Comparison of ENCODE assay signal across 2 cellular contexts in the genomic region with DNA sequence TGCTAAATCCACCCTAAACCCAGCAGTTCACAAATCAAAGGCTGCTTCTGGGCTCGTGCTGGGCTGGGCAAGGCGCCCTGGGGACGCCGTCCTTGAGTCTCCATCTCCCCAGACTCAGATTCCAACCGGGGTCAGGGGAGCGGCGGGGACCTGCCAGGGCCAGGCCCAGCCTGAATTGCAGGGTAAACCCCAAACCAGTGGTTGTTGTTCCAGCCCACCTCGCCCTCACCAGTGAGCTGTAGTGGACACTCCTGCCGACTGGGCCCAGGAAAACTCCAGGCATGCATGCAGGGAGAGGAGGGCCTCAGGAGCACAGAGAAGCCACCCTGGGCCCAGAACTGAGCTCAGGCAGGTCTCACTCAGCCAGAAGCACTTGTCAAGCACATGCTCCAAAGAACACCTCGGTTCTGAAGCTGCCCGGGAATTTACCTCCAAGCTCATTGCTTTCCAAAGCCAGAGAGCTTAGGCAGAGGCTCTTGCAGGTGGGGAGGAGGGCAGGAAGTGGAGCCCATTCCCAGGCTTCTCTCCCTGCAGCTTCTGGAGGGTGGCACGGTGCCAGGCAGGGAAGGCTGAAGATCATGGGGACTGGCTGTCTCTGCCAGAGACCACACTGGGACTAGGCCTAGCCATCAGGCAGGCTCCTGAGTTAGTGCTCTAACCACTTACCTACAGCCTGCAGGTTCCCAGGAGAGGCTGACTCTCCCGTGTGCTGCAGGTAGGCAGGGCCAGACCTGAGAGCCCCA.
TF ChIP-seq lines count a peak whose summit lies in the region.

No MANE protein-coding gene starts in this region.

TF ChIP-seq in SK-N-SH, 30 proteins besides CTCF, POLR2A, EP300 and RAD21 (continued from another document):
- TF ChIP-seq ZBTB33 (IDR thresholded peaks at IDR 0.05; ENCODE audit: borderline replicate concordance, low read depth) (no peak), NFIC (IDR thresholded peaks at IDR 0.05; ENCODE audit: borderline replicate concordance) (no peak), FOXJ3 (CRISPR knock-in tag; IDR thresholded peaks at IDR 0.05) (no peak)
- TF ChIP-seq, protein P1, sequence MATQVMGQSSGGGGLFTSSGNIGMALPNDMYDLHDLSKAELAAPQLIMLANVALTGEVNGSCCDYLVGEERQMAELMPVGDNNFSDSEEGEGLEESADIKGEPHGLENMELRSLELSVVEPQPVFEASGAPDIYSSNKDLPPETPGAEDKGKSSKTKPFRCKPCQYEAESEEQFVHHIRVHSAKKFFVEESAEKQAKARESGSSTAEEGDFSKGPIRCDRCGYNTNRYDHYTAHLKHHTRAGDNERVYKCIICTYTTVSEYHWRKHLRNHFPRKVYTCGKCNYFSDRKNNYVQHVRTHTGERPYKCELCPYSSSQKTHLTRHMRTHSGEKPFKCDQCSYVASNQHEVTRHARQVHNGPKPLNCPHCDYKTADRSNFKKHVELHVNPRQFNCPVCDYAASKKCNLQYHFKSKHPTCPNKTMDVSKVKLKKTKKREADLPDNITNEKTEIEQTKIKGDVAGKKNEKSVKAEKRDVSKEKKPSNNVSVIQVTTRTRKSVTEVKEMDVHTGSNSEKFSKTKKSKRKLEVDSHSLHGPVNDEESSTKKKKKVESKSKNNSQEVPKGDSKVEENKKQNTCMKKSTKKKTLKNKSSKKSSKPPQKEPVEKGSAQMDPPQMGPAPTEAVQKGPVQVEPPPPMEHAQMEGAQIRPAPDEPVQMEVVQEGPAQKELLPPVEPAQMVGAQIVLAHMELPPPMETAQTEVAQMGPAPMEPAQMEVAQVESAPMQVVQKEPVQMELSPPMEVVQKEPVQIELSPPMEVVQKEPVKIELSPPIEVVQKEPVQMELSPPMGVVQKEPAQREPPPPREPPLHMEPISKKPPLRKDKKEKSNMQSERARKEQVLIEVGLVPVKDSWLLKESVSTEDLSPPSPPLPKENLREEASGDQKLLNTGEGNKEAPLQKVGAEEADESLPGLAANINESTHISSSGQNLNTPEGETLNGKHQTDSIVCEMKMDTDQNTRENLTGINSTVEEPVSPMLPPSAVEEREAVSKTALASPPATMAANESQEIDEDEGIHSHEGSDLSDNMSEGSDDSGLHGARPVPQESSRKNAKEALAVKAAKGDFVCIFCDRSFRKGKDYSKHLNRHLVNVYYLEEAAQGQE (IDR thresholded peaks at IDR 0.05; ENCODE audit: low read depth, low read length): no peak
TF ChIP-seq in SK-N-SH: peak in this region for 0.

TF ChIP-seq in SK-N-SH treated with all-trans-retinoic acid at 6 μM for 48 hours, 23 proteins besides CTCF, POLR2A, EP300 and RAD21 (continued from another document):
- TF ChIP-seq ZC3H10 (CRISPR knock-in tag; IDR thresholded peaks at IDR 0.05): no peak
- TF ChIP-seq, protein P2, sequence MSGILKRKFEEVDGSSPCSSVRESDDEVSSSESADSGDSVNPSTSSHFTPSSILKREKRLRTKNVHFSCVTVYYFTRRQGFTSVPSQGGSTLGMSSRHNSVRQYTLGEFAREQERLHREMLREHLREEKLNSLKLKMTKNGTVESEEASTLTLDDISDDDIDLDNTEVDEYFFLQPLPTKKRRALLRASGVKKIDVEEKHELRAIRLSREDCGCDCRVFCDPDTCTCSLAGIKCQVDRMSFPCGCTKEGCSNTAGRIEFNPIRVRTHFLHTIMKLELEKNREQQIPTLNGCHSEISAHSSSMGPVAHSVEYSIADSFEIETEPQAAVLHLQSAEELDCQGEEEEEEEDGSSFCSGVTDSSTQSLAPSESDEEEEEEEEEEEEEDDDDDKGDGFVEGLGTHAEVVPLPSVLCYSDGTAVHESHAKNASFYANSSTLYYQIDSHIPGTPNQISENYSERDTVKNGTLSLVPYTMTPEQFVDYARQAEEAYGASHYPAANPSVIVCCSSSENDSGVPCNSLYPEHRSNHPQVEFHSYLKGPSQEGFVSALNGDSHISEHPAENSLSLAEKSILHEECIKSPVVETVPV (CRISPR knock-in tag; IDR thresholded peaks at IDR 0.05): no peak
- TF ChIP-seq, protein P3, sequence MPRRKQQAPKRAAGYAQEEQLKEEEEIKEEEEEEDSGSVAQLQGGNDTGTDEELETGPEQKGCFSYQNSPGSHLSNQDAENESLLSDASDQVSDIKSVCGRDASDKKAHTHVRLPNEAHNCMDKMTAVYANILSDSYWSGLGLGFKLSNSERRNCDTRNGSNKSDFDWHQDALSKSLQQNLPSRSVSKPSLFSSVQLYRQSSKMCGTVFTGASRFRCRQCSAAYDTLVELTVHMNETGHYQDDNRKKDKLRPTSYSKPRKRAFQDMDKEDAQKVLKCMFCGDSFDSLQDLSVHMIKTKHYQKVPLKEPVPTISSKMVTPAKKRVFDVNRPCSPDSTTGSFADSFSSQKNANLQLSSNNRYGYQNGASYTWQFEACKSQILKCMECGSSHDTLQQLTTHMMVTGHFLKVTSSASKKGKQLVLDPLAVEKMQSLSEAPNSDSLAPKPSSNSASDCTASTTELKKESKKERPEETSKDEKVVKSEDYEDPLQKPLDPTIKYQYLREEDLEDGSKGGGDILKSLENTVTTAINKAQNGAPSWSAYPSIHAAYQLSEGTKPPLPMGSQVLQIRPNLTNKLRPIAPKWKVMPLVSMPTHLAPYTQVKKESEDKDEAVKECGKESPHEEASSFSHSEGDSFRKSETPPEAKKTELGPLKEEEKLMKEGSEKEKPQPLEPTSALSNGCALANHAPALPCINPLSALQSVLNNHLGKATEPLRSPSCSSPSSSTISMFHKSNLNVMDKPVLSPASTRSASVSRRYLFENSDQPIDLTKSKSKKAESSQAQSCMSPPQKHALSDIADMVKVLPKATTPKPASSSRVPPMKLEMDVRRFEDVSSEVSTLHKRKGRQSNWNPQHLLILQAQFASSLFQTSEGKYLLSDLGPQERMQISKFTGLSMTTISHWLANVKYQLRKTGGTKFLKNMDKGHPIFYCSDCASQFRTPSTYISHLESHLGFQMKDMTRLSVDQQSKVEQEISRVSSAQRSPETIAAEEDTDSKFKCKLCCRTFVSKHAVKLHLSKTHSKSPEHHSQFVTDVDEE (CRISPR knock-in tag; IDR thresholded peaks at IDR 0.05): no peak
- TF ChIP-seq ZFP3 (CRISPR knock-in tag; IDR thresholded peaks at IDR 0.05): no peak
- no peak for TF ChIP-seq PATZ1 (CRISPR knock-in tag; IDR thresholded peaks at IDR 0.05; ENCODE audit: borderline replicate concordance)
